25 cellular contexts compared by ENCODE assay signal in genomic region chr9:34715639-34716215, GRCh38. TPM values are rescaled to one million over a fixed set of nuclear protein-coding genes. Genes with fewer than 3 reads are reported as not detected.
"Had no signal": no experiment of that assay in that cellular context is flagged by ENCODE, and none has a peak within 500 bp of the region (broad histone marks: within the 10 kb centered on the region; RNA-seq: fewer than 3 reads in every experiment).

No MANE protein-coding gene starts in this region.

- DNase-seq: effector CD4-positive, alpha-beta T cell; esophagus squamous epithelium; foreskin fibroblast; naive thymus-derived CD4-positive, alpha-beta T cell; nephron progenitor cell; stimulated activated CD4-positive, alpha-beta T cell treated with anti-CD3 and anti-CD28 coated beads, Interleukin-2, amount 100 ng/mL, for 24 hours; stimulated activated CD4-positive, alpha-beta T cell treated with anti-CD3 and anti-CD28 coated beads, Interleukin-4, amount 100 ng/mL, for 4 hours; stimulated activated naive B cell treated with anti-CD40 and anti-IgM and Interleukin-4, amounts not matched to agents 10 μg/mL and 1 μg/mL and 100 μg/mL, for 72 hours; stimulated activated naive CD8-positive, alpha-beta T cell treated with anti-CD3 and anti-CD28 coated beads, Interleukin-15, amount 100 ng/mL, for 72 hours; transverse colon had no signal

- H3K4me3 ChIP-seq: coronary artery, esophagus squamous epithelium, testis, transverse colon had no signal

- H3K27ac ChIP-seq: coronary artery, esophagus squamous epithelium, testis, transverse colon had no signal

- H3K36me3 ChIP-seq: esophagus squamous epithelium, transverse colon had no signal

- H3K9me3 ChIP-seq: esophagus squamous epithelium, testis, transverse colon had no signal

- H3K27me3 ChIP-seq: esophagus squamous epithelium, testis, transverse colon had no signal

- ATAC-seq: naive thymus-derived CD4-positive, alpha-beta T cell; sciatic nerve; stimulated activated naive B cell treated with anti-CD40 and anti-IgM and Interleukin-4, amounts not matched to agents 10 μg/mL and 1 μg/mL and 100 μg/mL, for 72 hours; stimulated activated naive CD8-positive, alpha-beta T cell treated with anti-CD3 and anti-CD28 coated beads, Interleukin-15, amount 100 ng/mL, for 72 hours had no signal

- H3K4me1 ChIP-seq: transverse colon had no signal

RNA-seq across cellular contexts. Expression of gene CCL21, which starts 5.8 kb away (rescaled TPM):
- total RNA-seq: chondrocyte; kidney epithelial cell; mononuclear cell; naive thymus-derived CD4-positive, alpha-beta T cell; pulmonary artery endothelial cell; sciatic nerve had no signal
- polyA plus RNA-seq: naive thymus-derived CD4-positive, alpha-beta T cell had no signal

RNA-seq across cellular contexts. Expression of gene CCL19, which starts 24.7 kb away (rescaled TPM):
- total RNA-seq: chondrocyte; dermis microvascular lymphatic vessel endothelial cell; kidney epithelial cell; lung microvascular endothelial cell; mesenteric fat pad; mononuclear cell; naive thymus-derived CD4-positive, alpha-beta T cell; omental fat pad; pulmonary artery endothelial cell; skeletal muscle tissue; testis; transverse colon had no signal
- polyA plus RNA-seq: naive thymus-derived CD4-positive, alpha-beta T cell had no signal

RNA-seq across cellular contexts. Expression of gene CCL27, which starts 53.3 kb away (rescaled TPM):
- total RNA-seq: chondrocyte; dermis microvascular lymphatic vessel endothelial cell; esophagus squamous epithelium; kidney epithelial cell; liver; lung microvascular endothelial cell; mesenteric fat pad; naive thymus-derived CD4-positive, alpha-beta T cell; omental fat pad; pulmonary artery endothelial cell; sciatic nerve; skeletal muscle tissue; subcutaneous adipose tissue; transverse colon; urinary bladder had no signal
- polyA plus RNA-seq: liver; naive thymus-derived CD4-positive, alpha-beta T cell had no signal
